ENCODE assay signal across 10 cellular contexts in genomic region chr12:15699886-15700285, GRCh38.
DNase-seq lines count a peak whose midpoint lies in the region; ATAC-seq, FAIRE-seq and TF ChIP-seq lines count a peak whose summit lies in the region.
"Had no signal": no experiment of that assay in that cellular context is flagged by ENCODE, and none has a peak within 500 bp of the region (broad histone marks: within the 10 kb centered on the region; RNA-seq: fewer than 3 reads in every experiment).

No MANE protein-coding gene starts in this region.

- BruUV-seq in PC-3 (replicated peaks; lab: Mats Ljungman, UMichigan), result no TSS peak

- no peaks in the 10 kb centered on the region for H3K27me3 Mint-ChIP-seq in dendritic cell treated with granulocyte-macrophage colony-stimulating factor and Interleukin-4, amounts not matched to agents 40 ng/mL and 50 ng/mL, for 4 days

- peak overlapping the region; percentile 84 for H3K27ac Mint-ChIP-seq in dendritic cell treated with granulocyte-macrophage colony-stimulating factor and Interleukin-4, amounts not matched to agents 40 ng/mL and 50 ng/mL, for 4 days

- no peak for TF ChIP-seq CTCF in PC-3 (conservative IDR thresholded peaks at IDR 0.05; ENCODE audit: low read depth, low read length)

- H3K36me3 ChIP-seq in PC-3 (ENCODE audit: low read depth, low read length) (no peaks in the 10 kb centered on the region), skeletal muscle satellite cell (ENCODE audit: insufficient read depth, low read length) (peaks cover 29% of the 10 kb centered on the region)

- no peaks in the 10 kb centered on the region for H3K36me3 Mint-ChIP-seq in dendritic cell treated with granulocyte-macrophage colony-stimulating factor and Interleukin-4, amounts not matched to agents 40 ng/mL and 50 ng/mL, for 4 days (ENCODE audit: low read depth)

- DNase-seq in GM12892 (ENCODE audit: insufficient read length) (no peak), PC-3 (no peak), mesenteric fat pad (ENCODE audit: low spot score) (no peak), ecto neural progenitor cell (ENCODE audit: low spot score) (no peak), GM19238 (ENCODE audit: insufficient read length, low spot score) (no peak)
- DNase-seq: NCI-H1436 had no signal

- peak overlapping the region; percentile 48 for H3K9ac ChIP-seq in PC-3 (ENCODE audit: low read length)
- peak overlapping the region; percentile 69 for H3K9ac ChIP-seq in skeletal muscle satellite cell (ENCODE audit: low read depth, low read length)

- H3K9me3 Mint-ChIP-seq in dendritic cell treated with granulocyte-macrophage colony-stimulating factor and Interleukin-4, amounts not matched to agents 40 ng/mL and 50 ng/mL, for 4 days, result no peaks in the 10 kb centered on the region

- H3F3A ChIP-seq in PC-3 (ENCODE audit: low read length, unreplicated experiment), result no peaks in the 10 kb centered on the region

- CTCF ChIA-PET in PC-3 (lab: Charles Lee), result no interaction called here

- peaks cover 36% of the 10 kb centered on the region for H3K4me1 Mint-ChIP-seq in dendritic cell treated with granulocyte-macrophage colony-stimulating factor and Interleukin-4, amounts not matched to agents 40 ng/mL and 50 ng/mL, for 4 days (ENCODE audit: low read depth)

- H3K79me2 ChIP-seq in PC-3 (ENCODE audit: low read length), result peaks cover 33% of the 10 kb centered on the region

- no peak overlapping the region for H2AFZ ChIP-seq in PC-3 (ENCODE audit: low read length)

- H3K4me1 ChIP-seq in PC-3 (ENCODE audit: insufficient read depth, low read length), result peaks cover 33% of the 10 kb centered on the region
- peaks cover 67% of the 10 kb centered on the region for H3K4me1 ChIP-seq in skeletal muscle satellite cell (ENCODE audit: control insufficient read depth, insufficient read depth, low read length)

- no peak for ATAC-seq in PC-3
- no peak for ATAC-seq in HG03139 (IDR thresholded peaks at IDR 0.05; ENCODE audit: unreplicated experiment)

- H3K9me3 ChIP-seq in PC-3 (ENCODE audit: low read length), result no peaks in the 10 kb centered on the region
- H3K9me3 ChIP-seq in skeletal muscle satellite cell (replicated peaks; ENCODE audit: low read length), result no peaks in the 10 kb centered on the region

- peak overlapping the region; percentile 86 for H3K27ac ChIP-seq in PC-3 (ENCODE audit: low read length)

- POLR2A ChIA-PET in PC-3 (lab: Charles Lee; ENCODE audit: unreplicated experiment), result no interaction called here

- FAIRE-seq in GM12892 (lab: Jason Lieb, UNC), result peak; percentile 27
- FAIRE-seq: D721Med had no signal

- H3K9me2 ChIP-seq in PC-3 (replicated peaks; ENCODE audit: low read length), result no peaks in the 10 kb centered on the region

- 0 out of 2 replicates have a peak overlapping the region, but pooled peaks have one; percentile 13 for H3K4me3 ChIP-seq in PC-3 (ENCODE audit: low read length)
- H3K4me3 ChIP-seq in skeletal muscle satellite cell (ENCODE audit: low read length), result peak overlapping the region; percentile 20

- peak overlapping the region; percentile 53 for H3K4me2 ChIP-seq in PC-3 (ENCODE audit: low read length)
- H3K4me2 ChIP-seq in skeletal muscle satellite cell (ENCODE audit: low read length), result peak overlapping the region; percentile 37

- no peak for TF ChIP-seq POLR2A in GM12892 (IDR thresholded peaks at IDR 0.05; ENCODE audit: low read depth, low read length)

- no peaks in the 10 kb centered on the region for H4K20me1 ChIP-seq in PC-3 (ENCODE audit: low read length)

- no peaks in the 10 kb centered on the region for H3K27me3 ChIP-seq in PC-3 (ENCODE audit: low read length)
- H3K27me3 ChIP-seq in skeletal muscle satellite cell (ENCODE audit: control insufficient read depth, insufficient read depth, low read length), result no peaks in the 10 kb centered on the region

- intact Hi-C loops in PC-3 (cut with micrococcal nuclease), result loop anchor here (2.0 to 5.0 kb wide), 3 partner anchors 38 to 89 kb away; partner anchors contain the start of gene EPS8
- intact Hi-C loops in dendritic cell treated with granulocyte-macrophage colony-stimulating factor and Interleukin-4, amounts not matched to agents 40 ng/mL and 50 ng/mL, for 4 days (cut with micrococcal nuclease), result loop anchor here (10.0 kb wide), 1 partner anchor 95 kb away; no protein-coding TSS in a partner anchor

- H3K4me3 Mint-ChIP-seq in dendritic cell treated with granulocyte-macrophage colony-stimulating factor and Interleukin-4, amounts not matched to agents 40 ng/mL and 50 ng/mL, for 4 days, result no peak overlapping the region
